In genomic region chr10:96660297-96660696, GRCh38 we compare ENCODE assay signal across 26 cellular contexts.
DNase-seq lines count a peak whose midpoint lies in the region; ATAC-seq and TF ChIP-seq lines count a peak whose summit lies in the region.
"Had no signal": no experiment of that assay in that cellular context is flagged by ENCODE, and none has a peak within 500 bp of the region (broad histone marks: within the 10 kb centered on the region; RNA-seq: fewer than 3 reads in every experiment).

No MANE protein-coding gene starts in this region.

- H3K9me3 Mint-ChIP-seq in activated B cell treated with CpG ODN at 0.5 μM for 24 hours = peaks cover 4% of the 10 kb centered on the region
- no peaks in the 10 kb centered on the region for H3K9me3 Mint-ChIP-seq in activated naive CD4-positive, alpha-beta T cell treated with anti-CD3 and anti-CD28 coated beads, Interleukin-2, amount 10 ng/mL, durations not matched to agents 7 days and 5 days

- H3K4me1 ChIP-seq in Karpas-422 (ENCODE audit: low read length) (peaks cover 36% of the 10 kb centered on the region), spleen (peaks cover 17 to 97% (median 76%) of the 10 kb centered on the region in 6 donors)
- H3K4me1 ChIP-seq: BE2C, HAP-1 had no signal

- peak overlapping the region; percentile 18; the same call in 1 of the 2 replicates for H3K27ac ChIP-seq in Karpas-422 (ENCODE audit: low read length)
- H3K27ac ChIP-seq in spleen = peak overlapping the region in 6 of 8 donors; percentile 13 to 87 (median 63)

- peak overlapping the region; percentile 56 for H3K27ac Mint-ChIP-seq in activated B cell treated with CpG ODN at 0.5 μM for 24 hours
- H3K27ac Mint-ChIP-seq in activated naive CD4-positive, alpha-beta T cell treated with anti-CD3 and anti-CD28 coated beads, Interleukin-2, amount 10 ng/mL, durations not matched to agents 7 days and 5 days = no peak overlapping the region
- H3K27ac Mint-ChIP-seq: CD4-positive, alpha-beta memory T cell; GM23338 had no signal

- intact Hi-C loops in activated B cell treated with CpG ODN at 0.5 μM for 24 hours (cut with micrococcal nuclease) = no loop called here
- intact Hi-C loops in spleen (cut with DNase I; ENCODE audit: low total_unique reads) = no loop called here

- H3K79me2 ChIP-seq in Karpas-422 (ENCODE audit: low read length) = peaks cover 87% of the 10 kb centered on the region

- 43 to 76% (median 67%) methylated on average over 3 of the region's 3 CpGs for WGBS in spleen, 5 donors

- H3K9me2 ChIP-seq in Karpas-422 (replicated peaks; ENCODE audit: insufficient read depth, low read length) = no peaks in the 10 kb centered on the region

- H3K4me1 Mint-ChIP-seq in activated B cell treated with CpG ODN at 0.5 μM for 24 hours = peaks cover 83% of the 10 kb centered on the region
- H3K4me1 Mint-ChIP-seq in activated naive CD4-positive, alpha-beta T cell treated with anti-CD3 and anti-CD28 coated beads, Interleukin-2, amount 10 ng/mL, durations not matched to agents 7 days and 5 days = no peaks in the 10 kb centered on the region
- H3K4me1 Mint-ChIP-seq: CD4-positive, alpha-beta memory T cell had no signal

- H3K4me2 ChIP-seq in Karpas-422 (ENCODE audit: low read depth, low read length, poor library complexity, severe bottlenecking) = no peak overlapping the region
- H3K4me2 ChIP-seq: GM23338 had no signal

- H3K4me3 Mint-ChIP-seq in activated B cell treated with CpG ODN at 0.5 μM for 24 hours = no peak overlapping the region
- H3K4me3 Mint-ChIP-seq in activated naive CD4-positive, alpha-beta T cell treated with anti-CD3 and anti-CD28 coated beads, Interleukin-2, amount 10 ng/mL, durations not matched to agents 7 days and 5 days = no peak overlapping the region
- H3K4me3 Mint-ChIP-seq: CD4-positive, alpha-beta memory T cell; GM23338; T-helper 17 cell had no signal

- CTCF ChIA-PET in activated B cell treated with CpG ODN at 0.5 μM for 24 hours (lab: Charles Lee) = no interaction called here
- CTCF ChIA-PET in activated naive CD4-positive, alpha-beta T cell treated with anti-CD3 and anti-CD28 coated beads, Interleukin-2, amount 10 ng/mL, durations not matched to agents 7 days and 5 days (lab: Charles Lee) = no interaction called here

- no peak for TF ChIP-seq POLR2A in spleen (IDR thresholded peaks at IDR 0.05)

- H3K4me3 ChIP-seq in Karpas-422 (ENCODE audit: low read length) (no peak overlapping the region), spleen (no peak overlapping the region)
- H3K4me3 ChIP-seq: GM12878, GM23338, HAP-1, MG63 had no signal

- POLR2A ChIA-PET in activated B cell treated with CpG ODN at 0.5 μM for 24 hours (lab: Charles Lee) = no interaction called here

- H3K36me3 ChIP-seq in Karpas-422 (ENCODE audit: insufficient read depth, low read length) = 0 out of 2 replicates have a peak, but pooled peaks cover 7% of the 10 kb centered on the region
- H3K36me3 ChIP-seq in spleen = peaks cover 0 to 31% (median 9%) of the 10 kb centered on the region in 6 donors
- H3K36me3 ChIP-seq: BE2C, HAP-1, MG63 had no signal

- no peaks in the 10 kb centered on the region for H3K27me3 Mint-ChIP-seq in activated B cell treated with CpG ODN at 0.5 μM for 24 hours
- peaks cover 11% of the 10 kb centered on the region for H3K27me3 Mint-ChIP-seq in activated naive CD4-positive, alpha-beta T cell treated with anti-CD3 and anti-CD28 coated beads, Interleukin-2, amount 10 ng/mL, durations not matched to agents 7 days and 5 days
- H3K27me3 Mint-ChIP-seq: CD4-positive, alpha-beta memory T cell had no signal

- H3K9me3 ChIP-seq in Karpas-422 (ENCODE audit: low read length) (no peaks in the 10 kb centered on the region), spleen (no peaks in the 10 kb centered on the region)
- H3K9me3 ChIP-seq: BE2C, Caco-2, HAP-1, MG63 had no signal

- peak; percentile 15 for DNase-seq in NOMO-1 treated with DMSO at 0.1 percent for 48 hours (lab: John Stamatoyannopoulos, UW; ENCODE audit: unreplicated experiment)
- DNase-seq in NOMO-1 treated with dmso at 0.1 percent for 144 hours (lab: John Stamatoyannopoulos, UW; ENCODE audit: unreplicated experiment) = no peak
- DNase-seq in Karpas-422 = no peak
- no peak for DNase-seq in activated B cell treated with CpG ODN at 0.5 μM for 24 hours
- no peak for DNase-seq in spleen
- no peak for DNase-seq in activated naive CD4-positive, alpha-beta T cell treated with anti-CD3 and anti-CD28 coated beads, Interleukin-2, amount 10 ng/mL, durations not matched to agents 7 days and 5 days
- no peak for DNase-seq in NCI-H774 (lab: John Stamatoyannopoulos, UW)
- DNase-seq: 8988T; BE2C; Caco-2; CD4-positive, alpha-beta memory T cell; DMS 273 treated with DMSO at 0.1 percent for 48 hours; DMS79 treated with DMSO at 0.1 percent for 48 hours; MG63; NCI-H1105 treated with DMSO at 0.1 percent for 48 hours; NCI-H2029 treated with DMSO at 0.1 percent for 48 hours; NCI-H226; NCI-H510A treated with DMSO at 0.1 percent for 48 hours; NCI-H82; SW 1271; T-helper 17 cell had no signal

- H3K9ac ChIP-seq in Karpas-422 (ENCODE audit: low read length) = no peak overlapping the region

- TF ChIP-seq CTCF in activated B cell treated with CpG ODN at 0.5 μM for 24 hours (IDR thresholded peaks at IDR 0.05) (no peak), spleen (IDR thresholded peaks at IDR 0.05 in 8 of 11, conservative IDR thresholded peaks at IDR 0.05 in 3 of 11) (no peak)

- no peaks in the 10 kb centered on the region for H3K27me3 ChIP-seq in Karpas-422 (ENCODE audit: low read length)
- H3K27me3 ChIP-seq in spleen (replicated peaks in 1 of 7) = no peaks in the 10 kb centered on the region
- H3K27me3 ChIP-seq: BE2C, MG63 had no signal

- ATAC-seq in activated B cell treated with CpG ODN at 0.5 μM for 24 hours (ENCODE audit: low read depth) = no peak
- no peak for ATAC-seq in HG03097 (IDR thresholded peaks at IDR 0.05; ENCODE audit: low FRiP score, unreplicated experiment)
- ATAC-seq: GM12878, GM23338, Right ventricle myocardium inferior, T-helper 17 cell had no signal

- H3K36me3 Mint-ChIP-seq in activated B cell treated with CpG ODN at 0.5 μM for 24 hours (ENCODE audit: low read depth) = peaks cover 59% of the 10 kb centered on the region
- H3K36me3 Mint-ChIP-seq in activated naive CD4-positive, alpha-beta T cell treated with anti-CD3 and anti-CD28 coated beads, Interleukin-2, amount 10 ng/mL, durations not matched to agents 7 days and 5 days = no peaks in the 10 kb centered on the region

- H2AFZ ChIP-seq in Karpas-422 (ENCODE audit: low read length) = no peak overlapping the region
- H2AFZ ChIP-seq: GM23338 had no signal

- peaks cover 6% of the 10 kb centered on the region; the same call in 1 of the 2 replicates for H4K20me1 ChIP-seq in Karpas-422 (ENCODE audit: insufficient read depth, low read depth, low read length)
